28 cellular contexts compared by ENCODE assay signal in the genomic region with DNA sequence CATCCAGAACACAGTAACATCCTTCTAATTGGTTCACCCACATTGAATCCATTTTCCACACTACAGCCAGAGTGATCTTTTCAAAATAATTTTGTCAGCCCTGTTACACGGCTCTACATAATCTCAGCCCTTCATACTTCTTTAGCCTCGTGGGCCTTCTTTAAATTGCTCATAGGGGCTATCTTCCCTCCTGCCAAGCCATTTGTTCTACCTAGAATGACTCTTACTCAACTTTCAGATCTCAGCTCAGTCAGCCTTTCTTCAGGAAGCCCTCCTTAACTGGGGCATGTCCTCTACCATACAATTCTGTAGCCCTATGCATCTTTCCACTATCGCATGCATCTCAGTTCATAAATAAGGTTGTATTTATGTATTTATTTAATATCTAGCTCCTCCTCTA. TPM values are rescaled to one million over a fixed set of nuclear protein-coding genes. Genes with fewer than 3 reads are reported as not detected.
"Had no signal": no experiment of that assay in that cellular context is flagged by ENCODE, and none has a peak within 500 bp of the region (broad histone marks: within the 10 kb centered on the region; RNA-seq: fewer than 3 reads in every experiment).

No MANE protein-coding gene starts in this region.

- DNase-seq: activated CD4-positive, alpha-beta T cell treated with anti-CD3 and anti-CD28 coated beads, Interleukin-2, amount 10 ng/mL, durations not matched to agents 24 days and 14 days; activated CD4-positive, alpha-beta T cell treated with anti-CD3 and anti-CD28 coated beads, Interleukin-2, amount 50 U/mL, for 4 hours; activated CD8-positive, alpha-beta T cell treated with anti-CD3 and anti-CD28 coated beads for 36 hours; activated effector memory CD4-positive, alpha-beta T cell treated with Interleukin-2 at 50 U/mL for 16 hours; activated naive CD4-positive, alpha-beta T cell treated with anti-CD3 and anti-CD28 coated beads, Interleukin-2, amount 10 ng/mL, durations not matched to agents 7 days and 5 days; activated T-cell treated with anti-CD3 and anti-CD28 coated beads, Interleukin-2, amount 50 U/mL, for 1 hour; amniotic stem cell; aorta; brain microvascular endothelial cell; MM.1S; MV-4-11; NCI-H1092; NCI-H1436 treated with DMSO at 0.1 percent for 48 hours; NCI-H1694 treated with DMSO at 0.1 percent for 48 hours; NCI-H2029 treated with DMSO at 0.1 percent for 48 hours; NCI-H2107; NCI-H2171; NCI-H510A; NCI-H526; NCI-H748 treated with DMSO at 0.1 percent for 48 hours; Right ventricle myocardium superior; SW 1271; T1000; WERI-Rb-1 had no signal

- H3K4me3 Mint-ChIP-seq: activated CD4-positive, alpha-beta T cell treated with anti-CD3 and anti-CD28 coated beads, Interleukin-2, amount 10 ng/mL, durations not matched to agents 24 days and 14 days; activated CD8-positive, alpha-beta T cell treated with anti-CD3 and anti-CD28 coated beads for 36 hours; activated naive CD4-positive, alpha-beta T cell treated with anti-CD3 and anti-CD28 coated beads, Interleukin-2, amount 10 ng/mL, durations not matched to agents 7 days and 5 days; activated naive CD8-positive, alpha-beta T cell; activated T-helper 1 cell treated with anti-CD3 and anti-CD28 coated beads, Interleukin-12 subunit alpha, Interleukin-12 subunit beta, Interleukin-2, Interleukin-4 antibody, amounts not matched to agents 30 ng/mL and 10 ng/mL and 1 ng/mL, durations not matched to agents 14 hours and 24 hours and 36 hours had no signal

- ATAC-seq: activated CD8-positive, alpha-beta T cell treated with anti-CD3 and anti-CD28 coated beads for 36 hours had no signal

- H3K27ac Mint-ChIP-seq: activated CD4-positive, alpha-beta T cell treated with anti-CD3 and anti-CD28 coated beads, Interleukin-2, amount 10 ng/mL, durations not matched to agents 24 days and 14 days; activated CD8-positive, alpha-beta T cell treated with anti-CD3 and anti-CD28 coated beads for 36 hours; activated naive CD4-positive, alpha-beta T cell treated with anti-CD3 and anti-CD28 coated beads, Interleukin-2, amount 10 ng/mL, durations not matched to agents 7 days and 5 days; activated naive CD8-positive, alpha-beta T cell; activated T-helper 1 cell treated with anti-CD3 and anti-CD28 coated beads, Interleukin-12 subunit alpha, Interleukin-12 subunit beta, Interleukin-2, Interleukin-4 antibody, amounts not matched to agents 30 ng/mL and 10 ng/mL and 1 ng/mL, durations not matched to agents 14 hours and 24 hours and 36 hours had no signal

- H3K27ac ChIP-seq: brain microvascular endothelial cell, KMS-11, WERI-Rb-1 had no signal

- H3K9me3 Mint-ChIP-seq: activated CD8-positive, alpha-beta T cell treated with anti-CD3 and anti-CD28 coated beads for 36 hours; activated naive CD4-positive, alpha-beta T cell treated with anti-CD3 and anti-CD28 coated beads, Interleukin-2, amount 10 ng/mL, durations not matched to agents 7 days and 5 days; activated T-helper 1 cell treated with anti-CD3 and anti-CD28 coated beads, Interleukin-12 subunit alpha, Interleukin-12 subunit beta, Interleukin-2, Interleukin-4 antibody, amounts not matched to agents 30 ng/mL and 10 ng/mL and 1 ng/mL, durations not matched to agents 14 hours and 24 hours and 36 hours had no signal

- H3K27me3 Mint-ChIP-seq: activated CD4-positive, alpha-beta T cell treated with anti-CD3 and anti-CD28 coated beads, Interleukin-2, amount 10 ng/mL, durations not matched to agents 24 days and 14 days; activated CD8-positive, alpha-beta T cell treated with anti-CD3 and anti-CD28 coated beads for 36 hours; activated naive CD4-positive, alpha-beta T cell treated with anti-CD3 and anti-CD28 coated beads, Interleukin-2, amount 10 ng/mL, durations not matched to agents 7 days and 5 days; activated naive CD8-positive, alpha-beta T cell had no signal

- H3K36me3 ChIP-seq: brain microvascular endothelial cell had no signal

- H3K27me3 ChIP-seq: brain microvascular endothelial cell had no signal

RNA-seq across cellular contexts. Expression of a gene that starts 53.6 kb away (rescaled TPM):
- total RNA-seq: activated CD4-positive, alpha-beta T cell treated with anti-CD3 and anti-CD28 coated beads, Interleukin-2, amount 10 ng/mL, durations not matched to agents 24 days and 14 days; activated CD8-positive, alpha-beta memory T cell treated with anti-CD3 and anti-CD28 coated beads for 36 hours; Right ventricle myocardium superior had no signal
